In genomic region chr19:35861640-35862160, GRCh38 we compare ENCODE assay signal across 2 cellular contexts.
TF ChIP-seq lines count a peak whose summit lies in the region.

No MANE protein-coding gene starts in this region.

TF ChIP-seq in GM23338, 12 proteins besides CTCF, POLR2A, EP300 and RAD21:
- no peak for TF ChIP-seq NANOG (IDR thresholded peaks at IDR 0.05; ENCODE audit: borderline replicate concordance)
- TF ChIP-seq, protein P1, sequence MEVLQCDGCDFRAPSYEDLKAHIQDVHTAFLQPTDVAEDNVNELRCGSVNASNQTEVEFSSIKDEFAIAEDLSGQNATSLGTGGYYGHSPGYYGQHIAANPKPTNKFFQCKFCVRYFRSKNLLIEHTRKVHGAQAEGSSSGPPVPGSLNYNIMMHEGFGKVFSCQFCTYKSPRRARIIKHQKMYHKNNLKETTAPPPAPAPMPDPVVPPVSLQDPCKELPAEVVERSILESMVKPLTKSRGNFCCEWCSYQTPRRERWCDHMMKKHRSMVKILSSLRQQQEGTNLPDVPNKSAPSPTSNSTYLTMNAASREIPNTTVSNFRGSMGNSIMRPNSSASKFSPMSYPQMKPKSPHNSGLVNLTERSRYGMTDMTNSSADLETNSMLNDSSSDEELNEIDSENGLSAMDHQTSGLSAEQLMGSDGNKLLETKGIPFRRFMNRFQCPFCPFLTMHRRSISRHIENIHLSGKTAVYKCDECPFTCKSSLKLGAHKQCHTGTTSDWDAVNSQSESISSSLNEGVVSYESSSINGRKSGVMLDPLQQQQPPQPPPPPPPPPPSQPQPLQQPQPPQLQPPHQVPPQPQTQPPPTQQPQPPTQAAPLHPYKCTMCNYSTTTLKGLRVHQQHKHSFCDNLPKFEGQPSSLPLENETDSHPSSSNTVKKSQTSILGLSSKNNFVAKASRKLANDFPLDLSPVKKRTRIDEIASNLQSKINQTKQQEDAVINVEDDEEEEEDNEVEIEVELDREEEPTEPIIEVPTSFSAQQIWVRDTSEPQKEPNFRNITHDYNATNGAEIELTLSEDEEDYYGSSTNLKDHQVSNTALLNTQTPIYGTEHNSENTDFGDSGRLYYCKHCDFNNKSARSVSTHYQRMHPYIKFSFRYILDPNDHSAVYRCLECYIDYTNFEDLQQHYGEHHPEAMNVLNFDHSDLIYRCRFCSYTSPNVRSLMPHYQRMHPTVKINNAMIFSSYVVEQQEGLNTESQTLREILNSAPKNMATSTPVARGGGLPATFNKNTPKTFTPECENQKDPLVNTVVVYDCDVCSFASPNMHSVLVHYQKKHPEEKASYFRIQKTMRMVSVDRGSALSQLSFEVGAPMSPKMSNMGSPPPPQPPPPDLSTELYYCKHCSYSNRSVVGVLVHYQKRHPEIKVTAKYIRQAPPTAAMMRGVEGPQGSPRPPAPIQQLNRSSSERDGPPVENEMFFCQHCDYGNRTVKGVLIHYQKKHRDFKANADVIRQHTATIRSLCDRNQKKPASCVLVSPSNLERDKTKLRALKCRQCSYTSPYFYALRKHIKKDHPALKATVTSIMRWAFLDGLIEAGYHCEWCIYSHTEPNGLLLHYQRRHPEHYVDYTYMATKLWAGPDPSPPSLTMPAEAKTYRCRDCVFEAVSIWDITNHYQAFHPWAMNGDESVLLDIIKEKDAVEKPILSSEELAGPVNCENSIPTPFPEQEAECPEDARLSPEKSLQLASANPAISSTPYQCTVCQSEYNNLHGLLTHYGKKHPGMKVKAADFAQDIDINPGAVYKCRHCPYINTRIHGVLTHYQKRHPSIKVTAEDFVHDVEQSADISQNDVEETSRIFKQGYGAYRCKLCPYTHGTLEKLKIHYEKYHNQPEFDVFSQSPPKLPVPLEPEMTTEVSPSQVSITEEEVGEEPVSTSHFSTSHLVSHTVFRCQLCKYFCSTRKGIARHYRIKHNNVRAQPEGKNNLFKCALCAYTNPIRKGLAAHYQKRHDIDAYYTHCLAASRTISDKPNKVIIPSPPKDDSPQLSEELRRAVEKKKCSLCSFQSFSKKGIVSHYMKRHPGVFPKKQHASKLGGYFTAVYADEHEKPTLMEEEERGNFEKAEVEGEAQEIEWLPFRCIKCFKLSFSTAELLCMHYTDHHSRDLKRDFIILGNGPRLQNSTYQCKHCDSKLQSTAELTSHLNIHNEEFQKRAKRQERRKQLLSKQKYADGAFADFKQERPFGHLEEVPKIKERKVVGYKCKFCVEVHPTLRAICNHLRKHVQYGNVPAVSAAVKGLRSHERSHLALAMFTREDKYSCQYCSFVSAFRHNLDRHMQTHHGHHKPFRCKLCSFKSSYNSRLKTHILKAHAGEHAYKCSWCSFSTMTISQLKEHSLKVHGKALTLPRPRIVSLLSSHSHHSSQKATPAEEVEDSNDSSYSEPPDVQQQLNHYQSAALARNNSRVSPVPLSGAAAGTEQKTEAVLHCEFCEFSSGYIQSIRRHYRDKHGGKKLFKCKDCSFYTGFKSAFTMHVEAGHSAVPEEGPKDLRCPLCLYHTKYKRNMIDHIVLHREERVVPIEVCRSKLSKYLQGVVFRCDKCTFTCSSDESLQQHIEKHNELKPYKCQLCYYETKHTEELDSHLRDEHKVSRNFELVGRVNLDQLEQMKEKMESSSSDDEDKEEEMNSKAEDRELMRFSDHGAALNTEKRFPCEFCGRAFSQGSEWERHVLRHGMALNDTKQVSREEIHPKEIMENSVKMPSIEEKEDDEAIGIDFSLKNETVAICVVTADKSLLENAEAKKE (CRISPR knock-in tag; IDR thresholded peaks at IDR 0.05): no peak
- TF ChIP-seq EZH2 (IDR thresholded peaks at IDR 0.05; ENCODE audit: low read depth, unreplicated experiment): no peak
- no peak for TF ChIP-seq ZNF331 (CRISPR knock-in tag; IDR thresholded peaks at IDR 0.05; ENCODE audit: low read depth)
- no peak for TF ChIP-seq POLR2AphosphoS5 (IDR thresholded peaks at IDR 0.05; ENCODE audit: low read depth)
- TF ChIP-seq JUNB (IDR thresholded peaks at IDR 0.05; ENCODE audit: unreplicated experiment): no peak
- TF ChIP-seq, protein P2, sequence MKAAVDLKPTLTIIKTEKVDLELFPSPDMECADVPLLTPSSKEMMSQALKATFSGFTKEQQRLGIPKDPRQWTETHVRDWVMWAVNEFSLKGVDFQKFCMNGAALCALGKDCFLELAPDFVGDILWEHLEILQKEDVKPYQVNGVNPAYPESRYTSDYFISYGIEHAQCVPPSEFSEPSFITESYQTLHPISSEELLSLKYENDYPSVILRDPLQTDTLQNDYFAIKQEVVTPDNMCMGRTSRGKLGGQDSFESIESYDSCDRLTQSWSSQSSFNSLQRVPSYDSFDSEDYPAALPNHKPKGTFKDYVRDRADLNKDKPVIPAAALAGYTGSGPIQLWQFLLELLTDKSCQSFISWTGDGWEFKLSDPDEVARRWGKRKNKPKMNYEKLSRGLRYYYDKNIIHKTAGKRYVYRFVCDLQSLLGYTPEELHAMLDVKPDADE (IDR thresholded peaks at IDR 0.05): no peak
- no peak for TF ChIP-seq ZNF114 (CRISPR knock-in tag; IDR thresholded peaks at IDR 0.05)

TF ChIP-seq in WTC11, 78 proteins besides CTCF, POLR2A, EP300 and RAD21:
- TF ChIP-seq E2F4 (CRISPR knock-in tag; IDR thresholded peaks at IDR 0.05; ENCODE audit: borderline replicate concordance, low read depth) (no peak), ZNF532 (CRISPR knock-in tag; IDR thresholded peaks at IDR 0.05; ENCODE audit: borderline replicate concordance) (no peak), ZNF396 (CRISPR knock-in tag; IDR thresholded peaks at IDR 0.05; ENCODE audit: borderline replicate concordance) (no peak), HMGA2 (CRISPR knock-in tag; IDR thresholded peaks at IDR 0.05) (no peak), JAZF1 (CRISPR knock-in tag; IDR thresholded peaks at IDR 0.05) (no peak), OVOL2 (CRISPR knock-in tag; IDR thresholded peaks at IDR 0.05; ENCODE audit: borderline replicate concordance) (no peak), TP53 (CRISPR knock-in tag; IDR thresholded peaks at IDR 0.05) (no peak), ETV6 (CRISPR knock-in tag; IDR thresholded peaks at IDR 0.05) (no peak)
- TF ChIP-seq, protein P3, sequence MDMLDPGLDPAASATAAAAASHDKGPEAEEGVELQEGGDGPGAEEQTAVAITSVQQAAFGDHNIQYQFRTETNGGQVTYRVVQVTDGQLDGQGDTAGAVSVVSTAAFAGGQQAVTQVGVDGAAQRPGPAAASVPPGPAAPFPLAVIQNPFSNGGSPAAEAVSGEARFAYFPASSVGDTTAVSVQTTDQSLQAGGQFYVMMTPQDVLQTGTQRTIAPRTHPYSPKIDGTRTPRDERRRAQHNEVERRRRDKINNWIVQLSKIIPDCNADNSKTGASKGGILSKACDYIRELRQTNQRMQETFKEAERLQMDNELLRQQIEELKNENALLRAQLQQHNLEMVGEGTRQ (CRISPR knock-in tag; IDR thresholded peaks at IDR 0.05): no peak
